13 cellular contexts compared by ENCODE assay signal in genomic region chr2:202821538-202822160, GRCh38.
"Had no signal": no experiment of that assay in that cellular context is flagged by ENCODE, and none has a peak within 500 bp of the region (broad histone marks: within the 10 kb centered on the region; RNA-seq: fewer than 3 reads in every experiment).

No MANE protein-coding gene starts in this region.

- H3K27me3 Mint-ChIP-seq: activated naive CD4-positive, alpha-beta T cell treated with anti-CD3 and anti-CD28 coated beads, Interleukin-2, amount 50 U/mL, for 24 hours; natural killer cell treated with Interleukin-12 subunit alpha and Interleukin-12 subunit beta and Interleukin-15 and Interleukin-18, amount 100 ng/mL, for 72 hours; stimulated activated memory B cell treated with anti-CD40 and anti-IgM and Interleukin-4, amounts not matched to agents 10 μg/mL and 1 μg/mL and 100 μg/mL, for 72 hours had no signal

- H3K36me3 ChIP-seq: adrenal gland, lower lobe of right lung had no signal

- H3K9me3 ChIP-seq: adrenal gland, lower lobe of right lung had no signal

- H3K9me3 Mint-ChIP-seq: activated naive CD4-positive, alpha-beta T cell treated with anti-CD3 and anti-CD28 coated beads, Interleukin-2, amount 50 U/mL, for 24 hours; natural killer cell treated with Interleukin-12 subunit alpha and Interleukin-12 subunit beta and Interleukin-15 and Interleukin-18, amount 100 ng/mL, for 72 hours; stimulated activated memory B cell treated with anti-CD40 and anti-IgM and Interleukin-4, amounts not matched to agents 10 μg/mL and 1 μg/mL and 100 μg/mL, for 72 hours; T-helper 1 cell treated with Interleukin-12 subunit alpha and Interleukin-12 subunit beta and Interleukin-4 antibody, amounts not matched to agents 30 μg/mL and 1 μg/mL, for 36 hours had no signal

- H3K79me2 ChIP-seq: hepatocyte had no signal

- H3K36me3 Mint-ChIP-seq: stimulated activated memory B cell treated with anti-CD40 and anti-IgM and Interleukin-4, amounts not matched to agents 10 μg/mL and 1 μg/mL and 100 μg/mL, for 72 hours had no signal

- H3K4me3 Mint-ChIP-seq: activated naive CD4-positive, alpha-beta T cell treated with anti-CD3 and anti-CD28 coated beads, Interleukin-2, amount 50 U/mL, for 24 hours; natural killer cell treated with Interleukin-12 subunit alpha and Interleukin-12 subunit beta and Interleukin-15 and Interleukin-18, amount 100 ng/mL, for 72 hours; stimulated activated memory B cell treated with anti-CD40 and anti-IgM and Interleukin-4, amounts not matched to agents 10 μg/mL and 1 μg/mL and 100 μg/mL, for 72 hours; T-helper 1 cell treated with Interleukin-12 subunit alpha and Interleukin-12 subunit beta and Interleukin-4 antibody, amounts not matched to agents 30 μg/mL and 1 μg/mL, for 36 hours had no signal

- H3K4me1 ChIP-seq: lower lobe of right lung had no signal

- H3K27ac ChIP-seq: adrenal gland, hepatocyte, lower lobe of right lung had no signal

- H2AFZ ChIP-seq: hepatocyte had no signal

- H3K27me3 ChIP-seq: adrenal gland, hepatocyte had no signal

- H3K4me1 Mint-ChIP-seq: activated naive CD4-positive, alpha-beta T cell treated with anti-CD3 and anti-CD28 coated beads, Interleukin-2, amount 50 U/mL, for 24 hours; stimulated activated memory B cell treated with anti-CD40 and anti-IgM and Interleukin-4, amounts not matched to agents 10 μg/mL and 1 μg/mL and 100 μg/mL, for 72 hours had no signal

- H3K4me2 ChIP-seq: hepatocyte, smooth muscle cell had no signal

- DNase-seq: activated CD4-positive, alpha-beta T cell treated with anti-CD3 and anti-CD28 coated beads, Interleukin-2, amount 50 U/mL, for 4 hours; activated gamma-delta T cell; adrenal gland; islet precursor cell; left colon; lower lobe of right lung; stimulated activated CD4-positive, alpha-beta T cell treated with anti-CD3 and anti-CD28 coated beads, Interleukin-4, amount 100 ng/mL, for 24 hours had no signal

- H3K27ac Mint-ChIP-seq: activated naive CD4-positive, alpha-beta T cell treated with anti-CD3 and anti-CD28 coated beads, Interleukin-2, amount 50 U/mL, for 24 hours; natural killer cell treated with Interleukin-12 subunit alpha and Interleukin-12 subunit beta and Interleukin-15 and Interleukin-18, amount 100 ng/mL, for 72 hours; stimulated activated memory B cell treated with anti-CD40 and anti-IgM and Interleukin-4, amounts not matched to agents 10 μg/mL and 1 μg/mL and 100 μg/mL, for 72 hours; T-helper 1 cell treated with Interleukin-12 subunit alpha and Interleukin-12 subunit beta and Interleukin-4 antibody, amounts not matched to agents 30 μg/mL and 1 μg/mL, for 36 hours had no signal

- H3K4me3 ChIP-seq: adrenal gland, hepatocyte, lower lobe of right lung, smooth muscle cell had no signal
